8 cellular contexts compared by ENCODE assay signal in the genomic region with DNA sequence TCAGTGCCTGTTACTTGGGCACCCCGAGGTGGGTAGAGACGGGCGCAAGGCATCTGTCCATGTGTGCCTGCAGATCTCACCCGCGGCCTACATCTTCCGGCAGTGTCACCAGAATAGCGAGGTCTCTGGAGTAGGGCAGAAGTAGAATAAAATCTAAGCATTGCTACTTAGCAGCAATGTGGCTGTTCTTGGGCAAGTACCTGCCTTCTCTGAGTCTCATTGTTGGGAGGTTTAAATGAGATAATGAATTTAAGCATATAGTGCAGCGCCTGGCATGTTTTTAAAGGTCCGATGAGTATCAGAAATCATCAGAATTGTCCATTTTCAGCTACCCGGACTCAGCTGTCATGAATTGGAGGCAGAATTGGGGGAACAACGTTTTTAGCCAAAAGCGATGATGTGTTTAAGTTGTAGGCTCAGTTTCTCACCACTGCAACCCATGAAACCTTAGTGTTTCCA. TPM values are rescaled to one million over a fixed set of nuclear protein-coding genes. Genes with fewer than 3 reads are reported as not detected.
DNase-seq lines count a peak whose midpoint lies in the region; ATAC-seq and TF ChIP-seq lines count a peak whose summit lies in the region.

No MANE protein-coding gene starts in this region.

- H3K79me2 ChIP-seq in hepatocyte: peaks cover 31% of the 10 kb centered on the region
- H3K79me2 ChIP-seq in smooth muscle cell (ENCODE audit: low read depth): peaks cover 32% of the 10 kb centered on the region

- H2AFZ ChIP-seq in hepatocyte: peak overlapping the region; percentile 66
- peak overlapping the region; percentile 92 for H2AFZ ChIP-seq in smooth muscle cell (ENCODE audit: low read depth)

- peak overlapping the region; percentile 81 for H3K9ac ChIP-seq in smooth muscle cell (ENCODE audit: low read depth)

- H3K9me2 ChIP-seq in hepatocyte (replicated peaks; ENCODE audit: insufficient read depth): no peaks in the 10 kb centered on the region

- peaks cover 16% of the 10 kb centered on the region for H3K4me1 ChIP-seq in hepatocyte (ENCODE audit: insufficient read depth)
- H3K4me1 ChIP-seq in smooth muscle cell (ENCODE audit: low read depth): peaks cover 10% of the 10 kb centered on the region

- H3K4me2 ChIP-seq in hepatocyte: peak overlapping the region; percentile 90
- H3K4me2 ChIP-seq in smooth muscle cell: peak overlapping the region; percentile 92

- no peaks in the 10 kb centered on the region for H3K27me3 ChIP-seq in hepatocyte
- no peaks in the 10 kb centered on the region for H3K27me3 ChIP-seq in smooth muscle cell (ENCODE audit: low read depth)

- H3F3A ChIP-seq in smooth muscle cell (ENCODE audit: low read depth): no peaks in the 10 kb centered on the region

- peak overlapping the region; percentile 86 for H3K27ac Mint-ChIP-seq in activated T-cell treated with anti-CD3 and anti-CD28 coated beads, Interleukin-2, amount 50 U/mL, for 72 hours

- peak in 1 of 2 donors; percentile 48 for ATAC-seq in activated T-cell treated with anti-CD3 and anti-CD28 coated beads, Interleukin-2, amount 50 U/mL, for 72 hours (replicated peaks in 1 of 2)

- peak overlapping the region; percentile 92 to 97 for H3K4me3 Mint-ChIP-seq in activated T-cell treated with anti-CD3 and anti-CD28 coated beads, Interleukin-2, amount 50 U/mL, for 72 hours

- H3K36me3 ChIP-seq in hepatocyte (replicated peaks; ENCODE audit: insufficient read depth, low read depth) (no peaks in the 10 kb centered on the region), smooth muscle cell (ENCODE audit: low read depth) (no peaks in the 10 kb centered on the region)

- H3K36me3 Mint-ChIP-seq in activated T-cell treated with anti-CD3 and anti-CD28 coated beads, Interleukin-2, amount 50 U/mL, for 72 hours (ENCODE audit: insufficient read depth in 2 of 2): no peaks in the 10 kb centered on the region

- H3K9me3 ChIP-seq in hepatocyte (ENCODE audit: low read depth): no peaks in the 10 kb centered on the region
- no peaks in the 10 kb centered on the region for H3K9me3 ChIP-seq in smooth muscle cell (replicated peaks; ENCODE audit: low read depth)

- H3K27me3 Mint-ChIP-seq in activated T-cell treated with anti-CD3 and anti-CD28 coated beads, Interleukin-2, amount 50 U/mL, for 72 hours (ENCODE audit: low read depth): no peaks in the 10 kb centered on the region

- H3K9me3 Mint-ChIP-seq in activated T-cell treated with anti-CD3 and anti-CD28 coated beads, Interleukin-2, amount 50 U/mL, for 72 hours: no peaks in the 10 kb centered on the region

- H3K4me3 ChIP-seq in WI38 (ENCODE audit: low read depth, low read length) (peak overlapping the region; percentile 93), hepatocyte (peak overlapping the region; percentile 62), smooth muscle cell (peak overlapping the region; percentile 77)

- H4K20me1 ChIP-seq in hepatocyte (ENCODE audit: insufficient read depth, poor library complexity, severe bottlenecking): no peaks in the 10 kb centered on the region
- H4K20me1 ChIP-seq in smooth muscle cell (ENCODE audit: low read depth): no peaks in the 10 kb centered on the region

- no peak for TF ChIP-seq CTCF in WI38 (IDR thresholded peaks at IDR 0.05; ENCODE audit: low read depth, low read length)
- no peak for TF ChIP-seq CTCF in hepatocyte (IDR thresholded peaks at IDR 0.05; ENCODE audit: poor library complexity)
- TF ChIP-seq CTCF in smooth muscle cell (IDR thresholded peaks at IDR 0.05; ENCODE audit: borderline replicate concordance, insufficient read depth, poor library complexity, severe bottlenecking): no peak

- H3K4me1 Mint-ChIP-seq in activated T-cell treated with anti-CD3 and anti-CD28 coated beads, Interleukin-2, amount 50 U/mL, for 72 hours (ENCODE audit: low read depth): peaks cover 18% of the 10 kb centered on the region

- H3K27ac ChIP-seq in hepatocyte (peak overlapping the region; percentile 83), smooth muscle cell (ENCODE audit: low read depth) (peak overlapping the region; percentile 60)

- no peak for DNase-seq in activated T-cell treated with anti-CD3 and anti-CD28 coated beads, Interleukin-2, amount 50 U/mL, for 72 hours
- no peak for DNase-seq in activated T-cell treated with anti-CD3 and anti-CD28 coated beads, Interleukin-2, amount 50 U/mL, for 1 hour
- DNase-seq in hepatocyte (ENCODE audit: low spot score) (no peak), smooth muscle cell (lab: John Stamatoyannopoulos, UW; ENCODE audit: unreplicated experiment) (no peak), SKM-1 treated with dmso at 0.1 percent for 144 hours (lab: John Stamatoyannopoulos, UW; ENCODE audit: unreplicated experiment) (no peak), activated gamma-delta T cell (lab: John Stamatoyannopoulos, UW) (no peak), NCI-H748 treated with DMSO at 0.1 percent for 48 hours (lab: John Stamatoyannopoulos, UW) (no peak)

- WGBS in hepatocyte (ENCODE audit: low lambda C conversion rate, missing lambda C conversion rate): 19% methylated on average over 12 of the region's 12 CpGs
- WGBS in smooth muscle cell (ENCODE audit: low lambda C conversion rate): 18% methylated on average over 12 of the region's 12 CpGs

RNA-seq across cellular contexts. Expression of a gene that starts 0.8 kb away (rescaled TPM):
- 10 to 100 TPM; 32.8 to 36.4 TPM for total RNA-seq in activated T-cell treated with anti-CD3 and anti-CD28 coated beads, Interleukin-2, amount 50 U/mL, for 72 hours
- 16.7 and 17.6 TPM in 2 replicates for total RNA-seq in hepatocyte
- polyA plus RNA-seq in hepatocyte: 33.3 and 41.3 TPM in 2 replicates
- 11.2 and 12.5 TPM in 2 replicates for total RNA-seq in smooth muscle cell
- 17.8 and 35.0 TPM in 2 replicates for polyA plus RNA-seq in smooth muscle cell

RNA-seq across cellular contexts. Expression of a gene that starts 27.2 kb away (rescaled TPM):
- 1 to 10 TPM; 1.6 to 2.6 TPM for total RNA-seq in activated T-cell treated with anti-CD3 and anti-CD28 coated beads, Interleukin-2, amount 50 U/mL, for 72 hours
- total RNA-seq in hepatocyte (0.33 and 0.60 TPM in 2 replicates), smooth muscle cell (0.27 and 2.0 TPM in 2 replicates)
- polyA plus RNA-seq in hepatocyte (1.8 and 2.1 TPM in 2 replicates), smooth muscle cell (3.7 and 3.8 TPM in 2 replicates)

RNA-seq across cellular contexts. Expression of a gene that starts 49.2 kb away (rescaled TPM):
- 10 to 100 TPM; 68.6 to 77.2 TPM for total RNA-seq in activated T-cell treated with anti-CD3 and anti-CD28 coated beads, Interleukin-2, amount 50 U/mL, for 72 hours
- 14.6 and 16.4 TPM in 2 replicates for total RNA-seq in hepatocyte
- polyA plus RNA-seq in hepatocyte: 10.3 and 13.8 TPM in 2 replicates
- total RNA-seq in smooth muscle cell: 9.3 and 25.5 TPM in 2 replicates
- polyA plus RNA-seq in smooth muscle cell: 13.5 and 15.3 TPM in 2 replicates

RNA-seq across cellular contexts. Expression of a gene that starts 58.7 kb away (rescaled TPM):
- 10 to 100 TPM; 14.4 to 14.5 TPM for total RNA-seq in activated T-cell treated with anti-CD3 and anti-CD28 coated beads, Interleukin-2, amount 50 U/mL, for 72 hours
- total RNA-seq in hepatocyte (13.4 and 14.4 TPM in 2 replicates), smooth muscle cell (13.8 and 14.7 TPM in 2 replicates)
- polyA plus RNA-seq in hepatocyte (6.4 and 6.9 TPM in 2 replicates), smooth muscle cell (5.8 and 6.7 TPM in 2 replicates)
